36 cellular contexts compared by ENCODE assay signal in genomic region chrX:142499992-142500391, GRCh38.
DNase-seq lines count a peak whose midpoint lies in the region; ATAC-seq, FAIRE-seq and TF ChIP-seq lines count a peak whose summit lies in the region.
"Had no signal": no experiment of that assay in that cellular context is flagged by ENCODE, and none has a peak within 500 bp of the region (broad histone marks: within the 10 kb centered on the region; RNA-seq: fewer than 3 reads in every experiment).

No MANE protein-coding gene starts in this region.

- H3K27ac ChIP-seq in A549 (no peak overlapping the region), HEK293 (ENCODE audit: extremely low read depth, low read depth, low read length) (no peak overlapping the region), pancreas (no peak overlapping the region)
- no peak overlapping the region for H3K27ac ChIP-seq in CD4-positive, alpha-beta T cell (ENCODE audit: low read depth, low read length)
- H3K27ac ChIP-seq: 22Rv1; BLaER1; BLaER1 treated with 17β-estradiol and CSF1 and Interleukin-3, amounts not matched to agents 10 nM and 100 nM; C4-2B had no signal

- DNase-seq in A549 (ENCODE audit: low read depth in 1 of 2, low spot score in 1 of 2) (no peak), pancreas (no peak), SW 1271 (lab: John Stamatoyannopoulos, UW) (no peak), DMS 273 (lab: John Stamatoyannopoulos, UW; ENCODE audit: unreplicated experiment) (no peak), DMS153 (lab: John Stamatoyannopoulos, UW) (no peak)
- no peak for DNase-seq in CD4-positive, alpha-beta T cell
- DNase-seq: 8988T; ACHN; AML-193; BE2C; C1 segment of cervical spinal cord; Caco-2; Calu3; CD4-positive, alpha-beta memory T cell; CD4-positive, CD25-positive, alpha-beta regulatory T cell; CD8-positive, alpha-beta memory T cell; CD8-positive, alpha-beta T cell; COR-L47; DMS 273 treated with DMSO at 0.1 percent for 48 hours; DMS53; DMS79; DMS79 treated with DMSO at 0.1 percent for 48 hours; DND-41; EL; GDM1; GF-D8 had no signal

- TF ChIP-seq POLR2A in A549 (IDR thresholded peaks at IDR 0.05; ENCODE audit: low read length), result no peak

- no peak for ATAC-seq in A549
- no peak for ATAC-seq in pancreas
- ATAC-seq in CD4-positive, alpha-beta T cell (ENCODE audit: poor library complexity), result no peak
- ATAC-seq: CD8-positive, alpha-beta T cell had no signal

- H3K9me3 ChIP-seq in A549 (no peaks in the 10 kb centered on the region), HEK293 (ENCODE audit: control insufficient read depth, insufficient read depth, low read depth, low read length) (no peaks in the 10 kb centered on the region), pancreas (no peaks in the 10 kb centered on the region)
- H3K9me3 ChIP-seq in CD4-positive, alpha-beta T cell (ENCODE audit: control insufficient read depth, low read length), result no peaks in the 10 kb centered on the region
- H3K9me3 ChIP-seq: BE2C; BLaER1; BLaER1 treated with 17β-estradiol and CSF1 and Interleukin-3, amounts not matched to agents 10 nM and 100 nM; Caco-2 had no signal

- no peaks in the 10 kb centered on the region for H3K36me3 Mint-ChIP-seq in CD4-positive, alpha-beta T cell (ENCODE audit: low read depth)
- H3K36me3 Mint-ChIP-seq: CD14-positive monocyte; CD4-positive, alpha-beta memory T cell; CD4-positive, CD25-positive, alpha-beta regulatory T cell; CD8-positive, alpha-beta memory T cell; CD8-positive, alpha-beta T cell had no signal

- no peak overlapping the region for H3K4me3 Mint-ChIP-seq in CD4-positive, alpha-beta T cell
- H3K4me3 Mint-ChIP-seq: B cell; CD14-positive monocyte; CD4-positive, alpha-beta memory T cell; CD4-positive, CD25-positive, alpha-beta regulatory T cell; CD8-positive, alpha-beta memory T cell; CD8-positive, alpha-beta T cell had no signal

- FAIRE-seq in A204.1 (lab: Jason Lieb, UNC), result peak; percentile 49
- no peak for FAIRE-seq in A549 (lab: Jason Lieb, UNC)
- FAIRE-seq in pancreas (lab: Jason Lieb, UNC), result peak; percentile 91
- FAIRE-seq: D721Med, G401.6 had no signal

- intact Hi-C loops in pancreas (cut with DNase I), result no loop called here
- intact Hi-C loops in CD4-positive, alpha-beta T cell (cut with DNase I, micrococcal nuclease), result no loop called here

- WGBS in A549 (ENCODE audit: missing lambda C conversion rate), result 2% methylated on average over 3 of the region's 3 CpGs
- 80 to 89% methylated on average over 3 of the region's 3 CpGs for WGBS in pancreas, 2 donors

- no peaks in the 10 kb centered on the region for H3K27me3 ChIP-seq in pancreas
- no peaks in the 10 kb centered on the region for H3K27me3 ChIP-seq in CD4-positive, alpha-beta T cell (ENCODE audit: control insufficient read depth, insufficient read depth, low read length)
- H3K27me3 ChIP-seq: BE2C had no signal

- no peak overlapping the region for H3K4me2 ChIP-seq in A549
- H3K4me2 ChIP-seq: BLaER1; BLaER1 treated with 17β-estradiol and CSF1 and Interleukin-3, amounts not matched to agents 10 nM and 100 nM had no signal

- no peaks in the 10 kb centered on the region for H3K9me3 Mint-ChIP-seq in CD4-positive, alpha-beta T cell

- TF ChIP-seq CTCF in A549 (IDR thresholded peaks at IDR 0.05) (no peak), HEK293 (tag by site-specific recombination; IDR thresholded peaks at IDR 0.05) (no peak), pancreas (IDR thresholded peaks at IDR 0.05) (no peak)
- TF ChIP-seq CTCF in CD4-positive, alpha-beta T cell (IDR thresholded peaks at IDR 0.05), result no peak

- H3K4me3 ChIP-seq in A549 (no peak overlapping the region), HEK293 (ENCODE audit: low read depth, low read length) (no peak overlapping the region), pancreas (no peak overlapping the region)
- H3K4me3 ChIP-seq: BLaER1; BLaER1 treated with 17β-estradiol and CSF1 and Interleukin-3, amounts not matched to agents 10 nM and 100 nM had no signal

- H3K4me1 Mint-ChIP-seq in CD4-positive, alpha-beta T cell (ENCODE audit: low read depth), result no peaks in the 10 kb centered on the region
- H3K4me1 Mint-ChIP-seq: B cell; CD14-positive monocyte; CD4-positive, alpha-beta memory T cell; CD4-positive, CD25-positive, alpha-beta regulatory T cell; CD8-positive, alpha-beta memory T cell had no signal

- CTCF ChIA-PET in A549 (lab: Yijun Ruan, JAX) (no interaction called here), HEK293 (lab: Yijun Ruan, JAX) (no interaction called here)
- CTCF ChIA-PET in CD4-positive, alpha-beta T cell (lab: Charles Lee), result no interaction called here

- H3K36me3 ChIP-seq in HEK293 (ENCODE audit: control insufficient read depth in 2 of 2, insufficient read depth in 1 of 2, low read length in 2 of 2) (no peaks in the 10 kb centered on the region), pancreas (no peaks in the 10 kb centered on the region)
- H3K36me3 ChIP-seq: BE2C; BLaER1; BLaER1 treated with 17β-estradiol and CSF1 and Interleukin-3, amounts not matched to agents 10 nM and 100 nM had no signal

- no peak for TF ChIP-seq EP300 in A549 (IDR thresholded peaks at IDR 0.05)

- POLR2A ChIA-PET in A549 (lab: Yijun Ruan, JAX) (no interaction called here), HEK293 (lab: Yijun Ruan, JAX) (no interaction called here)
- POLR2A ChIA-PET in CD4-positive, alpha-beta T cell (lab: Charles Lee), result no interaction called here

- no peaks in the 10 kb centered on the region for H3K4me1 ChIP-seq in A549
- H3K4me1 ChIP-seq in HEK293 (ENCODE audit: control insufficient read depth, insufficient read depth, low read length), result no peaks in the 10 kb centered on the region
- H3K4me1 ChIP-seq in pancreas, result no peaks in the 10 kb centered on the region
- H3K4me1 ChIP-seq: BE2C, BLaER1, Caco-2 had no signal

- TF ChIP-seq RAD21 in A549 (conservative IDR thresholded peaks at IDR 0.05 in 1 of 2, IDR thresholded peaks at IDR 0.05 in 1 of 2), result no peak

- H3K27ac Mint-ChIP-seq in CD4-positive, alpha-beta T cell, result no peak overlapping the region
- H3K27ac Mint-ChIP-seq: B cell; CD14-positive monocyte; CD4-positive, alpha-beta memory T cell; CD4-positive, CD25-positive, alpha-beta regulatory T cell; CD8-positive, alpha-beta memory T cell; CD8-positive, alpha-beta T cell had no signal

- no peaks in the 10 kb centered on the region for H3K27me3 Mint-ChIP-seq in CD4-positive, alpha-beta T cell
- H3K27me3 Mint-ChIP-seq: B cell; CD4-positive, alpha-beta memory T cell; CD4-positive, CD25-positive, alpha-beta regulatory T cell; CD8-positive, alpha-beta memory T cell had no signal

TF ChIP-seq in A549, 52 proteins besides CTCF, POLR2A, EP300 and RAD21:
- TF ChIP-seq FOSL2 (IDR thresholded peaks at IDR 0.05), result no peak
- no peak for TF ChIP-seq FOSL2 (CRISPR knock-in tag; IDR thresholded peaks at IDR 0.05)
- peak; percentile 57; the same call in 1 of the 2 replicates for TF ChIP-seq ZC3H11A (IDR thresholded peaks at IDR 0.05)

TF ChIP-seq in HEK293, 187 proteins besides CTCF, POLR2A, EP300 and RAD21 (continues in another document):
- TF ChIP-seq ZNF623 (tag by site-specific recombination; IDR thresholded peaks at IDR 0.05), result peak; percentile 54
- peak; percentile 75 for TF ChIP-seq ZBTB11 (tag by site-specific recombination; conservative IDR thresholded peaks at IDR 0.05; ENCODE audit: low read depth)
- TF ChIP-seq ZBTB48 (tag by site-specific recombination; IDR thresholded peaks at IDR 0.05), result no peak
- peak; percentile 92 for TF ChIP-seq ZNF555 (tag by site-specific recombination; conservative IDR thresholded peaks at IDR 0.05)
- TF ChIP-seq SP2 (tag by site-specific recombination; IDR thresholded peaks at IDR 0.05), result no peak
- TF ChIP-seq ZBTB8A (tag by site-specific recombination; IDR thresholded peaks at IDR 0.05), result peak; percentile 70
- 0 out of 2 replicates have a peak, but pooled peaks have one; percentile 17 for TF ChIP-seq ZNF629 (tag by site-specific recombination; IDR thresholded peaks at IDR 0.05)
- TF ChIP-seq ZNF202 (tag by site-specific recombination; IDR thresholded peaks at IDR 0.05; ENCODE audit: borderline replicate concordance), result 0 out of 2 replicates have a peak, but pooled peaks have one; percentile 69
- no peak for TF ChIP-seq OSR2 (tag by site-specific recombination; IDR thresholded peaks at IDR 0.05)
- peak; percentile 85 for TF ChIP-seq ZNF394 (tag by site-specific recombination; IDR thresholded peaks at IDR 0.05; ENCODE audit: borderline replicate concordance)
- no peak for TF ChIP-seq ZNF624 (tag by site-specific recombination; IDR thresholded peaks at IDR 0.05)
- TF ChIP-seq ZXDB (tag by site-specific recombination; IDR thresholded peaks at IDR 0.05), result 0 out of 2 replicates have a peak, but pooled peaks have one; percentile 39
- TF ChIP-seq ZNF529 (tag by site-specific recombination; IDR thresholded peaks at IDR 0.05; ENCODE audit: insufficient replicate concordance), result no peak
- peak; percentile 16; the same call in 1 of the 2 replicates for TF ChIP-seq GLI2 (tag by site-specific recombination; IDR thresholded peaks at IDR 0.05; ENCODE audit: borderline replicate concordance, low read depth)
